Comparison of ENCODE assay signal across 1 cellular context in genomic region chr7:151062399-151063211, GRCh38.
TF ChIP-seq lines count a peak whose summit lies in the region.

No MANE protein-coding gene starts in this region.

TF ChIP-seq in HepG2, 621 proteins besides CTCF, POLR2A, EP300 and RAD21 (continued from another document and continues in another):
- TF ChIP-seq KDM1A (CRISPR knock-in tag; IDR thresholded peaks at IDR 0.05) (no peak), CENPT (CRISPR knock-in tag; IDR thresholded peaks at IDR 0.05; ENCODE audit: low read depth) (no peak), UBTF (CRISPR knock-in tag; IDR thresholded peaks at IDR 0.05) (peak; percentile 40), ZNF780A (CRISPR knock-in tag; IDR thresholded peaks at IDR 0.05) (no peak; the same call in 1 of the 2 replicates), ZNF446 (CRISPR knock-in tag; IDR thresholded peaks at IDR 0.05) (0 out of 2 replicates have a peak, but pooled peaks have one; percentile 47), PCBP2 (optimal IDR thresholded peaks at IDR 0.05; ENCODE audit: low read depth, low read length, poor library complexity, severe bottlenecking) (no peak), TCF7 (IDR thresholded peaks at IDR 0.05; ENCODE audit: low read depth) (0 out of 2 replicates have a peak, but pooled peaks have one; percentile 5), ZFAT (CRISPR knock-in tag; conservative IDR thresholded peaks at IDR 0.05) (no peak), ZKSCAN5 (CRISPR knock-in tag; IDR thresholded peaks at IDR 0.05) (no peak), ZNF260 (CRISPR knock-in tag; IDR thresholded peaks at IDR 0.05; ENCODE audit: borderline replicate concordance, low read depth) (no peak), LCORL (IDR thresholded peaks at IDR 0.05) (no peak), LCORL (CRISPR knock-in tag; IDR thresholded peaks at IDR 0.05) (peak; percentile 62), PRDM4 (CRISPR knock-in tag; IDR thresholded peaks at IDR 0.05; ENCODE audit: borderline replicate concordance) (no peak), EEA1 (CRISPR knock-in tag; IDR thresholded peaks at IDR 0.05; ENCODE audit: borderline replicate concordance) (0 out of 2 replicates have a peak, but pooled peaks have one; percentile 52), ZNF34 (CRISPR knock-in tag; IDR thresholded peaks at IDR 0.05; ENCODE audit: borderline replicate concordance) (0 out of 2 replicates have a peak, but pooled peaks have one; percentile 36), ZNF143 (CRISPR knock-in tag; IDR thresholded peaks at IDR 0.05) (no peak; the same call in 1 of the 2 replicates), CEBPG (CRISPR knock-in tag; IDR thresholded peaks at IDR 0.05) (no peak), ZNF547 (CRISPR knock-in tag; IDR thresholded peaks at IDR 0.05) (no peak; the same call in 1 of the 2 replicates), SMARCC2 (IDR thresholded peaks at IDR 0.05) (no peak), MTF1 (CRISPR knock-in tag; IDR thresholded peaks at IDR 0.05) (no peak), GLI4 (CRISPR knock-in tag; IDR thresholded peaks at IDR 0.05; ENCODE audit: borderline replicate concordance) (no peak), KDM3A (CRISPR knock-in tag; IDR thresholded peaks at IDR 0.05; ENCODE audit: low read depth) (no peak), MXD4 (CRISPR knock-in tag; IDR thresholded peaks at IDR 0.05) (peak; percentile 75; the same call in 1 of the 2 replicates), HINFP (CRISPR knock-in tag; IDR thresholded peaks at IDR 0.05; ENCODE audit: low read depth) (no peak), MLLT10 (CRISPR knock-in tag; IDR thresholded peaks at IDR 0.05) (no peak), ZNF749 (CRISPR knock-in tag; IDR thresholded peaks at IDR 0.05; ENCODE audit: borderline replicate concordance) (no peak), U2AF1 (optimal IDR thresholded peaks at IDR 0.05; ENCODE audit: low read depth, low read length) (no peak), ETV5 (CRISPR knock-in tag; IDR thresholded peaks at IDR 0.05; ENCODE audit: borderline replicate concordance) (peak; percentile 49; the same call in 1 of the 2 replicates), MNT (IDR thresholded peaks at IDR 0.05) (peak; percentile 99), MED8 (CRISPR knock-in tag; IDR thresholded peaks at IDR 0.05; ENCODE audit: insufficient replicate concordance) (no peak), ZNF580 (CRISPR knock-in tag; IDR thresholded peaks at IDR 0.05; ENCODE audit: borderline replicate concordance, low read depth) (no peak), FOXA1 (IDR thresholded peaks at IDR 0.05) (no peak), FOXA1 (CRISPR knock-in tag; IDR thresholded peaks at IDR 0.05) (peak; percentile 7; the same call in 1 of the 2 replicates), ZBTB7A (CRISPR knock-in tag; IDR thresholded peaks at IDR 0.05) (peak; percentile 95), HCFC1 (IDR thresholded peaks at IDR 0.05; ENCODE audit: low read depth, low read length) (no peak), SMARCE1 (IDR thresholded peaks at IDR 0.05; ENCODE audit: borderline replicate concordance) (no peak), CHD4 (IDR thresholded peaks at IDR 0.05; ENCODE audit: borderline replicate concordance, low read length) (peak; percentile 52), SP4 (CRISPR knock-in tag; IDR thresholded peaks at IDR 0.05) (no peak)
- TF ChIP-seq, protein P1, sequence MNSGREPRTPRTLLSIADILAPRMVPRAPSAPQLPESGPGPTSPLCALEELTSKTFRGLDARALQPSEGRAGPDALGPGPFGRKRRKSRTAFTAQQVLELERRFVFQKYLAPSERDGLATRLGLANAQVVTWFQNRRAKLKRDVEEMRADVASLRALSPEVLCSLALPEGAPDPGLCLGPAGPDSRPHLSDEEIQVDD (CRISPR knock-in tag; IDR thresholded peaks at IDR 0.05; ENCODE audit: borderline replicate concordance) = no peak
- TF ChIP-seq, protein P2, sequence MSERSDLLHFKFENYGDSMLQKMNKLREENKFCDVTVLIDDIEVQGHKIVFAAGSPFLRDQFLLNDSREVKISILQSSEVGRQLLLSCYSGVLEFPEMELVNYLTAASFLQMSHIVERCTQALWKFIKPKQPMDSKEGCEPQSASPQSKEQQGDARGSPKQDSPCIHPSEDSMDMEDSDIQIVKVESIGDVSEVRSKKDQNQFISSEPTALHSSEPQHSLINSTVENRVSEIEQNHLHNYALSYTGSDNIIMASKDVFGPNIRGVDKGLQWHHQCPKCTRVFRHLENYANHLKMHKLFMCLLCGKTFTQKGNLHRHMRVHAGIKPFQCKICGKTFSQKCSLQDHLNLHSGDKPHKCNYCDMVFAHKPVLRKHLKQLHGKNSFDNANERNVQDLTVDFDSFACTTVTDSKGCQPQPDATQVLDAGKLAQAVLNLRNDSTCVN (CRISPR knock-in tag; IDR thresholded peaks at IDR 0.05; ENCODE audit: borderline replicate concordance) = no peak
- TF ChIP-seq, protein P3, sequence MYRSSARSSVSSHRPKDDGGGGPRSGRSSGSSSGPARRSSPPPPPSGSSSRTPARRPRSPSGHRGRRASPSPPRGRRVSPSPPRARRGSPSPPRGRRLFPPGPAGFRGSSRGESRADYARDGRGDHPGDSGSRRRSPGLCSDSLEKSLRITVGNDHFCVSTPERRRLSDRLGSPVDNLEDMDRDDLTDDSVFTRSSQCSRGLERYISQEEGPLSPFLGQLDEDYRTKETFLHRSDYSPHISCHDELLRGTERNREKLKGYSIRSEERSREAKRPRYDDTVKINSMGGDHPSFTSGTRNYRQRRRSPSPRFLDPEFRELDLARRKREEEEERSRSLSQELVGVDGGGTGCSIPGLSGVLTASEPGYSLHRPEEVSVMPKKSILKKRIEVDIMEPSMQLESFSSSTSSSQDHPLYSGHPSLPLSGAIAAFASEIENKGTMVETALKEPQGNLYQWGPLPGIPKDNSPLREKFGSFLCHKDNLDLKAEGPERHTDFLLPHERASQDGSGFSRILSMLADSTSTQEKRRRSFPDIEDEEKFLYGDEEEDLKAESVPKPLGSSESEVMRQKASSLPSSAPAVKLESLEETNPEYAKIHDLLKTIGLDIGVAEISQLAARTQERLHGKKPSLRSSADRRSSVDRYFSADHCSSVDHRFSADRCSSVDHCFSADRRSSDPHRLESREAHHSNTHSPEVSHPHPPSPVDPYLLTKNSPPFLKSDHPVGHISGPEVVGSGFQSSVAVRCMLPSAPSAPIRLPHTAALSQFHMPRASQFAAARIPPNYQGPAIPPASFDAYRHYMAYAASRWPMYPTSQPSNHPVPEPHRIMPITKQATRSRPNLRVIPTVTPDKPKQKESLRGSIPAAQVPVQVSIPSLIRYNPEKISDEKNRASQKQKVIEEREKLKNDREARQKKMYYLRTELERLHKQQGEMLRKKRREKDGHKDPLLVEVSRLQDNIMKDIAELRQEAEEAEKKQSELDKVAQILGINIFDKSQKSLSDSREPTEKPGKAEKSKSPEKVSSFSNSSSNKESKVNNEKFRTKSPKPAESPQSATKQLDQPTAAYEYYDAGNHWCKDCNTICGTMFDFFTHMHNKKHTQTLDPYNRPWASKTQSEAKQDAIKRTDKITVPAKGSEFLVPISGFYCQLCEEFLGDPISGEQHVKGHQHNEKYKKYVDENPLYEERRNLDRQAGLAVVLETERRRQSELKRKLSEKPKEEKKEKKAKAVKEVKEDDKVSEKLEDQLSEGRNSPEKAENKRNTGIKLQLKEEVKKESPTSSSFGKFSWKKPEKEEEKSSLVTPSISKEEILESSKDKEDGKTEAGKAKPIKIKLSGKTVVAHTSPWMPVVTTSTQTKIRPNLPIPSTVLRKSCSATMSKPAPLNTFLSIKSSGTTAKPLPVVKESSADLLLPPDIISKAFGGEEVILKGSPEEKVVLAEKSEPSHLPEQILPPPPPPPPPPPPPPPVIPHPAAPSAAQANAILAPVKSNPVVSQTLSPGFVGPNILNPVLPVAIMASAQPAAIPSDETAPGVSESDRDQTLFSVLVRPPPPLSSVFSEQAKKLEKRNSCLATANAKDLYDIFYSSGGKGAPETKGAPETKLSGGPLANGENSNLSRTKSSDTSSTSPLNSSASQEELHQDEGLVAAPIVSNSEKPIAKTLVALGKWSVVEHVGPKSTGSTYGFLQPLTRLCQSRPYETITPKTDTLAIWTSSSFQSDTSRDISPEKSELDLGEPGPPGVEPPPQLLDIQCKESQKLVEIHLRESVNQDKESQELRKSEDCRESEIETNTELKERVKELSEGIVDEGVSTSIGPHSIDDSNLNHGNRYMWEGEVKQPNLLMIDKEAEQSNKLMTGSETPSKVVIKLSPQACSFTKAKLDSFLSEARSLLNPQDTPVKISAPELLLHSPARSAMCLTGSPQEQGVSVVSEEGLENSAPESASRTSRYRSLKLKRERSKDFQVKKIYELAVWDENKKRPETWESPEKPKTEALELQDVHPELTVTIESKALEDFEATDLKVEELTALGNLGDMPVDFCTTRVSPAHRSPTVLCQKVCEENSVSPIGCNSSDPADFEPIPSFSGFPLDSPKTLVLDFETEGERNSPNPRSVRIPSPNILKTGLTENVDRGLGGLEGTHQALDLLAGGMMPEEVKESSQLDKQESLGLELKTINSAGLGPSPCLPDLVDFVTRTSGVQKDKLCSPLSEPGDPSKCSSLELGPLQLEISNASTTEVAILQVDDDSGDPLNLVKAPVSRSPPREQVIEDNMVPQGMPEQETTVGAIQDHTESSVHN (CRISPR knock-in tag; IDR thresholded peaks at IDR 0.05) = no peak
- TF ChIP-seq, protein P4, sequence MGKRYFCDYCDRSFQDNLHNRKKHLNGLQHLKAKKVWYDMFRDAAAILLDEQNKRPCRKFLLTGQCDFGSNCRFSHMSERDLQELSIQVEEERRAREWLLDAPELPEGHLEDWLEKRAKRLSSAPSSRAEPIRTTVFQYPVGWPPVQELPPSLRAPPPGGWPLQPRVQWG (CRISPR knock-in tag; IDR thresholded peaks at IDR 0.05; ENCODE audit: borderline replicate concordance, low read depth) = no peak
